In genomic region chr3:124730129-124730919, GRCh38 we compare ENCODE assay signal across 8 cellular contexts. TPM values are rescaled to one million over a fixed set of nuclear protein-coding genes. Genes with fewer than 3 reads are reported as not detected.
DNase-seq lines count a peak whose midpoint lies in the region; ATAC-seq and TF ChIP-seq lines count a peak whose summit lies in the region.

Gene UMPS (plus strand): TSS chr3:124730452. CDS start chr3:124730472, 20 bp downstream.

- no peaks in the 10 kb centered on the region for H3K36me3 Mint-ChIP-seq in natural killer cell

- DNase-seq in DND-41: peak; percentile 93
- DNase-seq in Kasumi-1 (lab: John Stamatoyannopoulos, UW): peak; percentile 79 to 80
- peak; percentile 89 for DNase-seq in RKO (ENCODE audit: low spot score)
- peak; percentile 82 to 88 for DNase-seq in activated T-helper 1 cell treated with anti-CD3 and anti-CD28 coated beads, Interleukin-2, amount 50 U/mL, for 16 hours (ENCODE audit: low read depth in 1 of 2, low spot score in 1 of 2)
- DNase-seq in fibroblast of peridontal ligament (ENCODE audit: extremely low read depth): peak; percentile 68
- peak; percentile 93 for DNase-seq in natural killer cell
- peak; percentile 89 for DNase-seq in stimulated activated naive CD4-positive, alpha-beta T cell treated with Interleukin-2 at 50 U/mL for 16 hours (lab: John Stamatoyannopoulos, UW)

- peak within 1 kb of the TSS; percentile 100 for H3K4me3 Mint-ChIP-seq in natural killer cell

- H4K20me1 ChIP-seq in DND-41 (ENCODE audit: insufficient read depth, low read length): peaks cover 13% of the 10 kb centered on the region; the same call in 1 of the 2 replicates

- H3K9ac ChIP-seq in DND-41 (ENCODE audit: low read depth, low read length): peak within 1 kb of the TSS; percentile 75

- peak within 1 kb of the TSS; percentile 66 to 73 for H3K4me3 ChIP-seq in DND-41 (ENCODE audit: low read depth in 1 of 2, low read length in 2 of 2)

- intact Hi-C loops in natural killer cell (cut with micrococcal nuclease): no loop called here

- peaks cover 47% of the 10 kb centered on the region for H3K79me2 ChIP-seq in DND-41 (ENCODE audit: insufficient read depth, low read length)

- H3K27me3 Mint-ChIP-seq in natural killer cell (ENCODE audit: low read depth in 2 of 2): peaks cover 16 to 18% of the 10 kb centered on the region in 2 donors

- peak; percentile 99 for ATAC-seq in DND-41 (ENCODE audit: insufficient read depth, low read depth)
- ATAC-seq in GM21825 (IDR thresholded peaks at IDR 0.05; ENCODE audit: unreplicated experiment): peak; percentile 99
- ATAC-seq in natural killer cell: peak; percentile 90 to 99 (median 96)

- no peaks in the 10 kb centered on the region for H3K9me3 Mint-ChIP-seq in natural killer cell

- H3K4me2 ChIP-seq in DND-41 (ENCODE audit: insufficient read depth, low read length): peak within 1 kb of the TSS; percentile 99

- peak within 1 kb of the TSS; percentile 97 for H2AFZ ChIP-seq in DND-41 (ENCODE audit: low read depth, low read length)

- H3K4me1 ChIP-seq in DND-41 (ENCODE audit: insufficient read depth, low read length): peaks cover 39% of the 10 kb centered on the region

- no peaks in the 10 kb centered on the region for H3K9me3 ChIP-seq in DND-41 (ENCODE audit: insufficient read depth, low read length, severe bottlenecking)

- H3K36me3 ChIP-seq in DND-41 (ENCODE audit: insufficient read depth, low read length): peaks cover 24% of the 10 kb centered on the region

- peaks cover 2% of the 10 kb centered on the region for H3K27me3 ChIP-seq in DND-41 (ENCODE audit: insufficient read depth, low read length, poor library complexity)

- peak within 1 kb of the TSS; percentile 88 for H3K27ac ChIP-seq in DND-41 (ENCODE audit: low read length)

- TF ChIP-seq CTCF in DND-41 (IDR thresholded peaks at IDR 0.05; ENCODE audit: borderline replicate concordance, extremely low read depth, low read length, poor library complexity, severe bottlenecking) (no peak), natural killer cell (IDR thresholded peaks at IDR 0.05) (no peak)

- peak within 1 kb of the TSS; percentile 98 to 99 for H3K27ac Mint-ChIP-seq in natural killer cell

- peaks cover 22 to 28% of the 10 kb centered on the region in 2 donors for H3K4me1 Mint-ChIP-seq in natural killer cell

RNA-seq across cellular contexts. Expression of gene UMPS, which starts in this region (rescaled TPM):
- total RNA-seq in natural killer cell: 10 to 100 TPM in 2 of 3 donors, 1 to 10 TPM in 1; 9.1 to 21.2 (median 12.2) TPM

Comparison
In these comparisons a context has a peak if more than half of its experiments do, and no peak if none do; other contexts are left out.
1. Peak in every context shown above with its lines: DNase-seq, ATAC-seq, H3K4me3 ChIP-seq and H3K27ac ChIP-seq.